Comparison of ENCODE assay signal across 9 cellular contexts in the genomic region with DNA sequence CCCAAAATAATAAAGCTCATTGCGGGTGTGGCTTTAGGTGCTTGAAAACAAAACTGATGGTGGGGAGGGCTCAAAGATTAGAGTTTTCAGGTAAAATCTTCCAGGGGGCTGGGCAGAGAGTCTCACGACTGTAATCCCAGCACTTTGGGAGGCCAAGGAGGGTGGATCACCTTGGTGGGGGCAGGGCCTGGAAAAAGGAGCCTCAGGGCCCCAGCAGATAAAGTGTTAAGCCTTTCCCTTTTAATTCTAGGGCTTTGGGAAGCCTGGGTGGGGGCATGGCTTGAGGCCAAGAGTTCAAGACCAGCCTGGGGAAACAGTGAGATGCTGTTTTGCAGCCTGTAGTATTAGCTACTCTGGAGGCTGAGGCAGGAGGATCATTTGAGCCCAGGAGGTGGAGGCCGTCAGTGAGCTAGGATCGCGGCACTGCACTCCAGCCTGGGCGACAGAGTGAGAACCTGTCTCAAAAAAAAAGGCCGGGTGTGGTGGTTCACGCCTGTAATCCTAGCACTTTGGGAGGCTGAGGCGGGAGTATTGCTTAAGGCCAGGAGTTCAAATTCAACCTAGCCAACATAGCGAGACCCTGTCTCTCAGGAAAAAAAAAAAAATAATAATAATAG. TPM values are rescaled to one million over a fixed set of nuclear protein-coding genes. Genes with fewer than 3 reads are reported as not detected.
DNase-seq lines count a peak whose midpoint lies in the region; TF ChIP-seq lines count a peak whose summit lies in the region.
"Had no signal": no experiment of that assay in that cellular context is flagged by ENCODE, and none has a peak within 500 bp of the region (broad histone marks: within the 10 kb centered on the region; RNA-seq: fewer than 3 reads in every experiment).

No MANE protein-coding gene starts in this region.

- intact Hi-C loops in PC-9 (cut with micrococcal nuclease; ENCODE audit: unreplicated experiment): loop anchor here (10.0 kb wide), 1 partner anchor 159 kb away; no protein-coding TSS in a partner anchor
- intact Hi-C loops in prostate gland (cut with DNase I): loop anchor here (2.0 kb wide), 1 partner anchor 59 kb away; no protein-coding TSS in a partner anchor

- peaks cover 12% of the 10 kb centered on the region; the same call in 1 of the 2 replicates for H3F3A ChIP-seq in PC-9 (ENCODE audit: insufficient read depth, low read depth)

- DNase-seq in CD8-positive, alpha-beta memory T cell: no peak
- DNase-seq in PC-9 (no peak), epithelial cell of proximal tubule (ENCODE audit: low read depth) (no peak), prostate gland (ENCODE audit: low spot score) (no peak), HuH-7 (ENCODE audit: low spot score) (no peak), HuH-7.5 (ENCODE audit: low spot score) (no peak), ecto neural progenitor cell (ENCODE audit: low spot score) (no peak), NCI-H2227 treated with DMSO at 0.1 percent for 48 hours (lab: John Stamatoyannopoulos, UW) (no peak)

- H3K9me3 Mint-ChIP-seq in CD8-positive, alpha-beta memory T cell: no peaks in the 10 kb centered on the region

- H3K4me3 ChIP-seq in CD8-positive, alpha-beta memory T cell (ENCODE audit: low read length): no peak overlapping the region
- H3K4me3 ChIP-seq in PC-9 (peak overlapping the region; percentile 94), epithelial cell of proximal tubule (ENCODE audit: low read depth, low read length) (peak overlapping the region; percentile 80), prostate gland (peak overlapping the region in 1 of 2 donors; percentile 59)

- H3K27me3 Mint-ChIP-seq in CD8-positive, alpha-beta memory T cell: peaks cover 0 to 4% of the 10 kb centered on the region in 2 donors

- TF ChIP-seq POLR2A in prostate gland (IDR thresholded peaks at IDR 0.05): no peak

- H3K4me1 ChIP-seq in CD8-positive, alpha-beta memory T cell (ENCODE audit: insufficient read depth, low read length): peaks cover 44% of the 10 kb centered on the region
- H3K4me1 ChIP-seq in PC-9 (replicated peaks; ENCODE audit: insufficient read depth) (peaks cover 15% of the 10 kb centered on the region), prostate gland (replicated peaks) (peaks cover 15% of the 10 kb centered on the region)

- TF ChIP-seq CTCF in PC-9 (conservative IDR thresholded peaks at IDR 0.05): no peak
- TF ChIP-seq CTCF in epithelial cell of proximal tubule (conservative IDR thresholded peaks at IDR 0.05; ENCODE audit: low read depth, low read length): no peak
- TF ChIP-seq CTCF in prostate gland (IDR thresholded peaks at IDR 0.05): no peak

- H3K4me1 Mint-ChIP-seq in CD8-positive, alpha-beta memory T cell: peaks cover 52 to 60% (median 59%) of the 10 kb centered on the region in 3 donors

- CTCF ChIA-PET in CD8-positive, alpha-beta memory T cell (lab: Charles Lee): interaction anchor here (0.7 to 5.4 kb wide), 31 partner anchors 9 to 162 kb away, joined by 3 to 124 read pairs (median 8); a partner anchor contains a TSS
- CTCF ChIA-PET in PC-9 (lab: Charles Lee): interaction anchor here (0.6 to 1.1 kb wide), 8 partner anchors 61 to 216 kb away, joined by 3 to 5 read pairs (median 4); a partner anchor contains a TSS

- no peaks in the 10 kb centered on the region for H3K9me2 ChIP-seq in PC-9 (ENCODE audit: insufficient read depth)

- H3K27me3 ChIP-seq in CD8-positive, alpha-beta memory T cell (ENCODE audit: insufficient read depth, low read length, poor library complexity, severe bottlenecking): no peaks in the 10 kb centered on the region
- H3K27me3 ChIP-seq in PC-9 (ENCODE audit: insufficient read depth, low read depth): no peaks in the 10 kb centered on the region
- H3K27me3 ChIP-seq in prostate gland (replicated peaks; ENCODE audit: insufficient read depth): no peaks in the 10 kb centered on the region

- WGBS in prostate gland: 89% methylated on average over 10 of the region's 10 CpGs

- H2AFZ ChIP-seq in PC-9: no peak overlapping the region

- H3K27ac Mint-ChIP-seq in CD8-positive, alpha-beta memory T cell: peak overlapping the region; percentile 52 to 100 (median 88)

- H3K36me3 Mint-ChIP-seq in CD8-positive, alpha-beta memory T cell: peaks cover 0 to 62% (median 2%) of the 10 kb centered on the region in 3 donors

- BruUV-seq in PC-9 (replicated peaks; lab: Mats Ljungman, UMichigan): no TSS peak

- H3K9me3 ChIP-seq in CD8-positive, alpha-beta memory T cell (ENCODE audit: low read length): no peaks in the 10 kb centered on the region
- H3K9me3 ChIP-seq in PC-9 (ENCODE audit: insufficient read depth, low read depth): no peaks in the 10 kb centered on the region
- no peaks in the 10 kb centered on the region for H3K9me3 ChIP-seq in prostate gland

- peak overlapping the region; percentile 98 for H3K4me2 ChIP-seq in PC-9

- peak overlapping the region; percentile 59 to 96 (median 89) for H3K4me3 Mint-ChIP-seq in CD8-positive, alpha-beta memory T cell

- peaks cover 10% of the 10 kb centered on the region for H4K20me1 ChIP-seq in PC-9 (ENCODE audit: insufficient read depth)

- POLR2A ChIA-PET in CD8-positive, alpha-beta memory T cell (lab: Charles Lee): interaction anchor here (0.6 to 3.2 kb wide), 10 partner anchors 20 to 150 kb away, joined by 3 to 23 read pairs (median 4); a partner anchor contains a TSS
- POLR2A ChIA-PET in PC-9 (lab: Charles Lee; ENCODE audit: unreplicated experiment): interaction anchor here (0.5 to 0.6 kb wide), 2 partner anchors 74 to 171 kb away, joined by 3 read pairs; no protein-coding TSS in a partner anchor

- peaks cover 7% of the 10 kb centered on the region for H3K36me3 ChIP-seq in CD8-positive, alpha-beta memory T cell (ENCODE audit: insufficient read depth, low read length)
- H3K36me3 ChIP-seq in PC-9 (ENCODE audit: low read depth) (0 out of 2 replicates have a peak, but pooled peaks cover 7% of the 10 kb centered on the region), prostate gland (peaks cover 0 to 16% of the 10 kb centered on the region in 2 donors)

- peaks cover 48% of the 10 kb centered on the region for H3K79me2 ChIP-seq in PC-9 (ENCODE audit: low read depth)

- peak overlapping the region; percentile 96 for H3K27ac ChIP-seq in CD8-positive, alpha-beta memory T cell (ENCODE audit: low read depth, low read length)
- H3K27ac ChIP-seq in PC-9: no peak overlapping the region
- H3K27ac ChIP-seq in prostate gland: peak overlapping the region; percentile 94 to 97

RNA-seq across cellular contexts. Expression of a gene that starts 1.7 kb away (rescaled TPM):
- total RNA-seq in CD8-positive, alpha-beta memory T cell: 10 to 100 TPM; 25.4 to 30.2 TPM
- polyA plus RNA-seq in CD8-positive, alpha-beta memory T cell: 2.2 TPM
- 23.3 and 31.6 TPM in 2 replicates for total RNA-seq in PC-9 (2021)
- total RNA-seq in epithelial cell of proximal tubule: 20.8 and 21.3 TPM in 2 replicates
- total RNA-seq in prostate gland: 10 to 100 TPM; 28.3 to 30.4 TPM

RNA-seq across cellular contexts. Expression of a gene that starts 2.2 kb away (rescaled TPM):
- 10 to 100 TPM; 19.5 to 20.9 TPM for total RNA-seq in CD8-positive, alpha-beta memory T cell
- 9.3 TPM for polyA plus RNA-seq in CD8-positive, alpha-beta memory T cell
- 15.5 and 16.9 TPM in 2 replicates for total RNA-seq in PC-9 (2021)
- total RNA-seq in epithelial cell of proximal tubule: 6.9 and 10.9 TPM in 2 replicates
- 10 to 100 TPM; 25.1 to 30.6 TPM for total RNA-seq in prostate gland

RNA-seq across cellular contexts. Expression of a gene that starts 17.7 kb away (rescaled TPM):
- total RNA-seq in CD8-positive, alpha-beta memory T cell: under 1 TPM; 0.24 to 0.58 TPM
- 0.26 TPM for polyA plus RNA-seq in CD8-positive, alpha-beta memory T cell
- total RNA-seq in PC-9 (2021) (0.37 and 0.60 TPM in 2 replicates), epithelial cell of proximal tubule (0.12 TPM in 1 of 2 replicates, not detected in the other), prostate gland (under 1 TPM; 0.28 to 0.59 TPM)
- total RNA-seq: myocyte had no signal

RNA-seq across cellular contexts. Expression of a gene that starts 18.6 kb away (rescaled TPM):
- total RNA-seq in CD8-positive, alpha-beta memory T cell: 10 to 100 TPM in 1 of 2 experiments, 1 to 10 TPM in 1; 9.9 to 13.8 TPM
- polyA plus RNA-seq in CD8-positive, alpha-beta memory T cell: 1.3 TPM
- total RNA-seq in PC-9 (2021): 0.53 and 2.0 TPM in 2 replicates
- total RNA-seq in epithelial cell of proximal tubule: 0.43 and 2.3 TPM in 2 replicates
- 1 to 10 TPM; 4.8 to 7.8 TPM for total RNA-seq in prostate gland

RNA-seq across cellular contexts. Expression of a gene that starts 18.9 kb away (rescaled TPM):
- 10 to 100 TPM; 37.0 to 37.2 TPM for total RNA-seq in CD8-positive, alpha-beta memory T cell
- 31.4 TPM for polyA plus RNA-seq in CD8-positive, alpha-beta memory T cell
- total RNA-seq in PC-9 (2021) (37.2 and 45.1 TPM in 2 replicates), epithelial cell of proximal tubule (31.4 and 42.9 TPM in 2 replicates), prostate gland (10 to 100 TPM; 25.8 to 52.5 TPM)
